17 cellular contexts compared by ENCODE assay signal in the genomic region with DNA sequence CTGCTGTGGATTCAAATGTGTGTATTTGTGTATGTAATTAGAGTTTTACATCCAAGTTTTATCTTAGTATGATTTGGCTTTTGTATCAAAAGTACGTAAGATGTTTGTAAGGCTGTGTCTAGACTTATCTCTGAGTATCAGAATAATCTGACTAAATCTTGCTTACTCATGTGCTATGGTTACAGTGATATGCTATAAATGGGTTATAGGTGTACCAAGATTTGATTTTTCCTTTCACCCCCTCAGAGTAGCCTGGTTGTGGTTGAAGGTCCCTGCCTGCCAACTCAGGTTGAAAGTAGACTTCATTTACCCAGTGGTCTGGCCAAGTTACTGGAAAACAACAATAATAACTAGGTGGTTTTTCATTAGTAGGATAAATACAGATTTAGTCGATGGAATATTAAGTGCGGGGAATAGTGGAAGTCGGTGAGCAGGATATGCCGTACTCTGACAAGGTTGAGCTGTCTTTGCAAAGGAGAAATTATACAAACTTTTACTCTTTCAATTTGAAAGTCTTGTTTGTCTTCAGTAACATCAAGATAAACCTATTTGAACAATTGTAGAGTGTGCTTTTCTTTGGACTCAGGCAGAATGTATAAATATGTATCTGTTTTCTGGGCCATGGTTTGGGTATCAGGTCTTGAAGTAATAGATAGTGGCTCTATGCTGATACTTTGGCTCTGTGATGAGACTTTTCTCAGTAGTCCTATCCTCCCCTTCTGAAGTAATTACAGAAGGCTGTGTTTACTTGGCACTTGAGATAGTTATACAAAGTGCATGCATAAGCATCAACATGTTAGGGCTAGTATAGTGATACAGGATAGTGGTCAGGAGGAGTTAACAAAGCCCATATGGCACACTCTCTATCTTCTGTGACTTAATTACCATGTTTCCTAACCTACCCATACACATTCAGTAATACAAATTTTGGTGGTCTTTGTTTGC. TPM values are rescaled to one million over a fixed set of nuclear protein-coding genes. Genes with fewer than 3 reads are reported as not detected.
DNase-seq lines count a peak whose midpoint lies in the region; ATAC-seq and TF ChIP-seq lines count a peak whose summit lies in the region.
"Had no signal": no experiment of that assay in that cellular context is flagged by ENCODE, and none has a peak within 500 bp of the region (broad histone marks: within the 10 kb centered on the region; RNA-seq: fewer than 3 reads in every experiment).

No MANE protein-coding gene starts in this region.

- peaks cover 77% of the 10 kb centered on the region for H4K20me1 ChIP-seq in Loucy (ENCODE audit: insufficient read depth, low read length, poor library complexity, severe bottlenecking)

- H3K4me3 ChIP-seq in Loucy (ENCODE audit: low read length, poor library complexity, severe bottlenecking) (no peak overlapping the region), left lung (no peak overlapping the region), uterus (no peak overlapping the region)
- H3K4me3 ChIP-seq: heart left ventricle had no signal

- no peak overlapping the region for H2AFZ ChIP-seq in Loucy (ENCODE audit: low read length)

- H3K4me3 Mint-ChIP-seq in HFFc6: no peak overlapping the region
- H3K4me3 Mint-ChIP-seq: activated naive CD8-positive, alpha-beta T cell treated with anti-CD3 and anti-CD28 coated beads, Interleukin-2, amount 10 ng/mL, durations not matched to agents 7 days and 5 days; type B pancreatic cell had no signal

- H3K27ac ChIP-seq in left lung: no peak overlapping the region
- H3K27ac ChIP-seq in uterus: no peak overlapping the region
- H3K27ac ChIP-seq: heart left ventricle had no signal

- H3K9me3 ChIP-seq in Loucy (ENCODE audit: insufficient read depth, low read depth, low read length) (peaks cover 5% of the 10 kb centered on the region; the same call in 1 of the 2 replicates), left lung (no peaks in the 10 kb centered on the region), uterus (no peaks in the 10 kb centered on the region)

- no peak overlapping the region for H3K9ac ChIP-seq in Loucy (ENCODE audit: low read depth, low read length, poor library complexity, severe bottlenecking)

- intact Hi-C loops in left lung (cut with DNase I): no loop called here
- intact Hi-C loops in uterus (cut with DNase I; ENCODE audit: low total_unique reads): no loop called here

- H3F3A ChIP-seq in Loucy (ENCODE audit: low read depth): no peaks in the 10 kb centered on the region

- DNase-seq in NCI-H1417 (lab: John Stamatoyannopoulos, UW) (peak in 2 of 3 experiments; percentile 40 to 63), NCI-H1417 treated with DMSO at 0.1 percent for 48 hours (lab: John Stamatoyannopoulos, UW) (no peak), HFFc6 (no peak), left lung (no peak), NCI-H2107 treated with DMSO at 0.1 percent for 48 hours (lab: John Stamatoyannopoulos, UW; ENCODE audit: unreplicated experiment) (no peak), GM13977 (ENCODE audit: low spot score) (no peak), uterus (no peak)
- DNase-seq: 8988T; activated CD4-positive, alpha-beta T cell treated with anti-CD3 and anti-CD28 coated beads for 1 hour; activated naive CD8-positive, alpha-beta T cell treated with anti-CD3 and anti-CD28 coated beads, Interleukin-2, amount 10 ng/mL, durations not matched to agents 7 days and 5 days; DND-41; HCEC 1CT; heart left ventricle; midbrain; NCI-H2081 had no signal

- no peak for TF ChIP-seq POLR2A in uterus (IDR thresholded peaks at IDR 0.05)

- in situ Hi-C loops in GM13977 (cut with MboI; ENCODE audit: low pct_unique_long_range_greater_than_20kb, low sequenced_read_pairs, unreplicated experiment): no loop called here

- peaks cover 29% of the 10 kb centered on the region for H3K36me3 Mint-ChIP-seq in HFFc6 (ENCODE audit: low read depth)

- no peaks in the 10 kb centered on the region for H3K27me3 ChIP-seq in Loucy (ENCODE audit: insufficient read depth, low read length, poor library complexity, severe bottlenecking)
- no peaks in the 10 kb centered on the region for H3K27me3 ChIP-seq in left lung
- H3K27me3 ChIP-seq in uterus: no peaks in the 10 kb centered on the region
- H3K27me3 ChIP-seq: heart left ventricle had no signal

- no peaks in the 10 kb centered on the region for H3K27me3 Mint-ChIP-seq in HFFc6 (ENCODE audit: insufficient read depth)
- H3K27me3 Mint-ChIP-seq: activated naive CD8-positive, alpha-beta T cell treated with anti-CD3 and anti-CD28 coated beads, Interleukin-2, amount 10 ng/mL, durations not matched to agents 7 days and 5 days; type B pancreatic cell had no signal

- H3K4me1 ChIP-seq in Loucy (ENCODE audit: insufficient read depth, low read length, poor library complexity, severe bottlenecking) (peaks cover 41% of the 10 kb centered on the region), left lung (peaks cover 0 to 3% of the 10 kb centered on the region in 2 donors), uterus (no peaks in the 10 kb centered on the region)

- peaks cover 5% of the 10 kb centered on the region for H3K36me3 ChIP-seq in Loucy (ENCODE audit: insufficient read depth, low read length)
- H3K36me3 ChIP-seq in left lung: no peaks in the 10 kb centered on the region
- no peaks in the 10 kb centered on the region for H3K36me3 ChIP-seq in uterus
- H3K36me3 ChIP-seq: heart left ventricle had no signal

- H3K9me2 ChIP-seq in Loucy (replicated peaks; ENCODE audit: low read depth, low read length): no peaks in the 10 kb centered on the region

- peaks cover 5% of the 10 kb centered on the region; the same call in 1 of the 2 replicates for H3K9me3 Mint-ChIP-seq in HFFc6

- H3K4me2 ChIP-seq in Loucy (ENCODE audit: low read depth, low read length, poor library complexity, severe bottlenecking): peak overlapping the region; percentile 12

- H3K27ac Mint-ChIP-seq in HFFc6: peak overlapping the region; percentile 20; the same call in 1 of the 2 replicates
- H3K27ac Mint-ChIP-seq: activated naive CD8-positive, alpha-beta T cell treated with anti-CD3 and anti-CD28 coated beads, Interleukin-2, amount 10 ng/mL, durations not matched to agents 7 days and 5 days; type B pancreatic cell had no signal

- peaks cover 34% of the 10 kb centered on the region for H3K4me1 Mint-ChIP-seq in HFFc6 (ENCODE audit: low read depth)

- H3K79me2 ChIP-seq in Loucy (ENCODE audit: insufficient read depth, low read length): peaks cover 90% of the 10 kb centered on the region

- TF ChIP-seq CTCF in HFFc6 (IDR thresholded peaks at IDR 0.05): no peak
- no peak for TF ChIP-seq CTCF in Loucy (conservative IDR thresholded peaks at IDR 0.05; ENCODE audit: low read length)
- no peak for TF ChIP-seq CTCF in left lung (IDR thresholded peaks at IDR 0.05)
- no peak for TF ChIP-seq CTCF in GM13977 (IDR thresholded peaks at IDR 0.05; ENCODE audit: extremely low read depth, insufficient read depth, missing control alignments)
- no peak for TF ChIP-seq CTCF in uterus (IDR thresholded peaks at IDR 0.05)

- ATAC-seq in left lung: peak; percentile 37
- ATAC-seq: heart left ventricle had no signal

RNA-seq across cellular contexts. Expression of gene BMP2K, which starts 23.7 kb away (rescaled TPM):
- total RNA-seq in HFFc6 (2021; fragmentation: NEBNext Ultra II Directional; extraction: Animal tissue kit (Norgen Biotek cat#: 25700)): 10 to 100 TPM; 32.3 to 53.5 (median 43.0) TPM
- 10 to 100 TPM; 46.1 to 67.0 TPM for total RNA-seq in left lung
- total RNA-seq in uterus: 10 to 100 TPM; 14.7 to 67.3 (median 29.2) TPM

Comparison
In these comparisons a context has a peak if more than half of its experiments do, and no peak if none do; other contexts are left out.
1. DNase-seq: peak in NCI-H1417 (2 of 3); none in NCI-H1417 treated with DMSO at 0.1 percent for 48 hours (single experiment), HFFc6 (single experiment), left lung (0 of 2), NCI-H2107 treated with DMSO at 0.1 percent for 48 hours (single experiment), GM13977 (single experiment) and uterus (0 of 2).